In the genomic region with DNA sequence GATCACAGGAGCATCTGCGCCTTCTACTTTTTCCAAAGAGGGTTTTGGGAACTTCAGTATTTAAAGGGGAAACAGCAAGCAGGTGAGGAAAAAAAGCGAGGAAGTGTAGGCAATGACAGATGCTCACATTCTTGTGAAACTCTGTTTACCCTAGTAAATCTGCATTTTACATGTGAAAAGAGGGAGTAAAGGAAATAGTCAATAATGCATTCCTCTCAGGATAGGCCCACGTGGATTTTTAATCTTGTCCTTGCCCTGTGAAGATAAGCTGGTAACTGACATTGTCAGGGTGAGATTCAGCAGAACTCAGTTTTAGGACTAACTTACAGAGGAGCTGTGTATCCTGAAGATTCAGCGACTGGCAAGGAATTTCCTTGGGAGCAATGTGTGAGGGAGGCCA, we compare ENCODE assay signal across 1 cellular context.
TF ChIP-seq lines count a peak whose summit lies in the region.

No MANE protein-coding gene starts in this region.

TF ChIP-seq in H1, 55 proteins besides CTCF, POLR2A, EP300 and RAD21:
- TF ChIP-seq SAP30 (IDR thresholded peaks at IDR 0.05; ENCODE audit: insufficient read depth, insufficient replicate concordance, low read length) = no peak
- TF ChIP-seq CTBP2 (IDR thresholded peaks at IDR 0.05; ENCODE audit: borderline replicate concordance, insufficient read depth, insufficient read length, low read length) = no peak
- TF ChIP-seq MAFK (IDR thresholded peaks at IDR 0.05; ENCODE audit: low read depth, low read length) = no peak
- TF ChIP-seq GTF2F1 (IDR thresholded peaks at IDR 0.05; ENCODE audit: borderline replicate concordance, low read depth, low read length) = no peak
- no peak for TF ChIP-seq CBX8 (IDR thresholded peaks at IDR 0.05; ENCODE audit: borderline replicate concordance, low read depth, low read length)
- TF ChIP-seq FOSL1 (IDR thresholded peaks at IDR 0.05; ENCODE audit: insufficient read depth, low read depth, low read length) = no peak
- no peak for TF ChIP-seq CHD1 (IDR thresholded peaks at IDR 0.05; ENCODE audit: low read depth, low read length)
- TF ChIP-seq, protein P1, sequence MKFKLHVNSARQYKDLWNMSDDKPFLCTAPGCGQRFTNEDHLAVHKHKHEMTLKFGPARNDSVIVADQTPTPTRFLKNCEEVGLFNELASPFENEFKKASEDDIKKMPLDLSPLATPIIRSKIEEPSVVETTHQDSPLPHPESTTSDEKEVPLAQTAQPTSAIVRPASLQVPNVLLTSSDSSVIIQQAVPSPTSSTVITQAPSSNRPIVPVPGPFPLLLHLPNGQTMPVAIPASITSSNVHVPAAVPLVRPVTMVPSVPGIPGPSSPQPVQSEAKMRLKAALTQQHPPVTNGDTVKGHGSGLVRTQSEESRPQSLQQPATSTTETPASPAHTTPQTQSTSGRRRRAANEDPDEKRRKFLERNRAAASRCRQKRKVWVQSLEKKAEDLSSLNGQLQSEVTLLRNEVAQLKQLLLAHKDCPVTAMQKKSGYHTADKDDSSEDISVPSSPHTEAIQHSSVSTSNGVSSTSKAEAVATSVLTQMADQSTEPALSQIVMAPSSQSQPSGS (IDR thresholded peaks at IDR 0.05; ENCODE audit: low read length) = 0 out of 2 replicates have a peak, but pooled peaks have one; percentile 39
- TF ChIP-seq, protein P2, sequence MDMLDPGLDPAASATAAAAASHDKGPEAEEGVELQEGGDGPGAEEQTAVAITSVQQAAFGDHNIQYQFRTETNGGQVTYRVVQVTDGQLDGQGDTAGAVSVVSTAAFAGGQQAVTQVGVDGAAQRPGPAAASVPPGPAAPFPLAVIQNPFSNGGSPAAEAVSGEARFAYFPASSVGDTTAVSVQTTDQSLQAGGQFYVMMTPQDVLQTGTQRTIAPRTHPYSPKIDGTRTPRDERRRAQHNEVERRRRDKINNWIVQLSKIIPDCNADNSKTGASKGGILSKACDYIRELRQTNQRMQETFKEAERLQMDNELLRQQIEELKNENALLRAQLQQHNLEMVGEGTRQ (IDR thresholded peaks at IDR 0.05; ENCODE audit: low read length) = no peak
- no peak for TF ChIP-seq BRCA1 (IDR thresholded peaks at IDR 0.05; ENCODE audit: low read depth, low read length)
- peak; percentile 22; the same call in 1 of the 2 replicates for TF ChIP-seq TEAD4 (IDR thresholded peaks at IDR 0.05; ENCODE audit: low read depth, low read length)
- TF ChIP-seq SP2 (IDR thresholded peaks at IDR 0.05; ENCODE audit: low read length) = no peak
- TF ChIP-seq, protein P3, sequence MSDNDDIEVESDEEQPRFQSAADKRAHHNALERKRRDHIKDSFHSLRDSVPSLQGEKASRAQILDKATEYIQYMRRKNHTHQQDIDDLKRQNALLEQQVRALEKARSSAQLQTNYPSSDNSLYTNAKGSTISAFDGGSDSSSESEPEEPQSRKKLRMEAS (IDR thresholded peaks at IDR 0.05) = peak; percentile 56
- TF ChIP-seq TBP (IDR thresholded peaks at IDR 0.05; ENCODE audit: low read depth, low read length) = no peak
- no peak for TF ChIP-seq PHF8 (conservative IDR thresholded peaks at IDR 0.05; ENCODE audit: low read depth, low read length)
- no peak for TF ChIP-seq RBBP5 (IDR thresholded peaks at IDR 0.05; ENCODE audit: borderline replicate concordance, low read depth, low read length)
- TF ChIP-seq JUND (IDR thresholded peaks at IDR 0.05; ENCODE audit: low read length) = no peak
- no peak for TF ChIP-seq SIX5 (IDR thresholded peaks at IDR 0.05; ENCODE audit: low read depth, low read length)
- no peak for TF ChIP-seq RNF2 (IDR thresholded peaks at IDR 0.05; ENCODE audit: borderline replicate concordance, low read depth, low read length, missing control alignments, poor library complexity, severe bottlenecking)
- TF ChIP-seq, protein P4, sequence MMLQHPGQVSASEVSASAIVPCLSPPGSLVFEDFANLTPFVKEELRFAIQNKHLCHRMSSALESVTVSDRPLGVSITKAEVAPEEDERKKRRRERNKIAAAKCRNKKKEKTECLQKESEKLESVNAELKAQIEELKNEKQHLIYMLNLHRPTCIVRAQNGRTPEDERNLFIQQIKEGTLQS (IDR thresholded peaks at IDR 0.05; ENCODE audit: insufficient read depth, low read depth, low read length) = no peak
- no peak for TF ChIP-seq CHD2 (IDR thresholded peaks at IDR 0.05; ENCODE audit: low read length)
- TF ChIP-seq POLR2AphosphoS5 (IDR thresholded peaks at IDR 0.05; ENCODE audit: low read depth, low read length) = no peak; the same call in 1 of the 2 replicates
- peak; percentile 53; the same call in 1 of the 2 replicates for TF ChIP-seq SP1 (IDR thresholded peaks at IDR 0.05; ENCODE audit: low read depth, low read length)
- TF ChIP-seq HDAC6 (IDR thresholded peaks at IDR 0.05; ENCODE audit: low read depth, low read length) = no peak
- TF ChIP-seq TAF1 (IDR thresholded peaks at IDR 0.05; ENCODE audit: low read depth, low read length) = no peak
- no peak for TF ChIP-seq GABPA (IDR thresholded peaks at IDR 0.05; ENCODE audit: borderline replicate concordance, insufficient read depth, low read length)
- 0 out of 2 replicates have a peak, but pooled peaks have one; percentile 26 for TF ChIP-seq POU5F1 (IDR thresholded peaks at IDR 0.05; ENCODE audit: low read depth, low read length)
- TF ChIP-seq HDAC2 (IDR thresholded peaks at IDR 0.05; ENCODE audit: borderline replicate concordance in 1 of 2, low read depth in 2 of 2, low read length in 2 of 2) = no peak
- TF ChIP-seq ZNF274 (IDR thresholded peaks at IDR 0.05; ENCODE audit: borderline replicate concordance, extremely low read depth, low read length) = no peak
- TF ChIP-seq BCL11A (IDR thresholded peaks at IDR 0.05; ENCODE audit: low read depth in 2 of 2, low read length in 2 of 2) = no peak
- TF ChIP-seq CEBPB (IDR thresholded peaks at IDR 0.05; ENCODE audit: low read depth, low read length) = no peak
- no peak for TF ChIP-seq EGR1 (IDR thresholded peaks at IDR 0.05; ENCODE audit: borderline replicate concordance, low read depth, low read length)
- TF ChIP-seq TCF12 (IDR thresholded peaks at IDR 0.05; ENCODE audit: low read depth, low read length) = 0 out of 2 replicates have a peak, but pooled peaks have one; percentile 15
- TF ChIP-seq CBX5 (IDR thresholded peaks at IDR 0.05; ENCODE audit: low read depth, low read length) = no peak
- TF ChIP-seq BACH1 (IDR thresholded peaks at IDR 0.05; ENCODE audit: low read length) = no peak
- no peak for TF ChIP-seq SRF (IDR thresholded peaks at IDR 0.05; ENCODE audit: low read depth, low read length)
- TF ChIP-seq KDM5A (IDR thresholded peaks at IDR 0.05; ENCODE audit: low read length) = no peak
- TF ChIP-seq, protein P5, sequence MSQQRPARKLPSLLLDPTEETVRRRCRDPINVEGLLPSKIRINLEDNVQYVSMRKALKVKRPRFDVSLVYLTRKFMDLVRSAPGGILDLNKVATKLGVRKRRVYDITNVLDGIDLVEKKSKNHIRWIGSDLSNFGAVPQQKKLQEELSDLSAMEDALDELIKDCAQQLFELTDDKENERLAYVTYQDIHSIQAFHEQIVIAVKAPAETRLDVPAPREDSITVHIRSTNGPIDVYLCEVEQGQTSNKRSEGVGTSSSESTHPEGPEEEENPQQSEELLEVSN (IDR thresholded peaks at IDR 0.05) = peak; percentile 64; the same call in 1 of the 2 replicates
- no peak for TF ChIP-seq CREB1 (IDR thresholded peaks at IDR 0.05)
- TF ChIP-seq KDM1A (IDR thresholded peaks at IDR 0.05; ENCODE audit: borderline replicate concordance, low read length) = no peak
- TF ChIP-seq EZH2 (IDR thresholded peaks at IDR 0.05; ENCODE audit: low read depth, low read length, severe bottlenecking) = no peak
